ENCODE assay signal across 8 cellular contexts in genomic region chr4:88792268-88792781, GRCh38.
DNase-seq lines count a peak whose midpoint lies in the region; ATAC-seq and TF ChIP-seq lines count a peak whose summit lies in the region.

No MANE protein-coding gene starts in this region.

- H3K4me1 ChIP-seq in KMS-11 (ENCODE audit: low read depth, poor library complexity, severe bottlenecking): peaks cover 44% of the 10 kb centered on the region
- H3K4me1 ChIP-seq in MM.1S (ENCODE audit: low read length): no peaks in the 10 kb centered on the region

- no peaks in the 10 kb centered on the region for H3K79me2 ChIP-seq in KMS-11 (ENCODE audit: insufficient read depth, low read depth)
- H3K79me2 ChIP-seq in MM.1S (ENCODE audit: low read length): no peaks in the 10 kb centered on the region

- no peak overlapping the region for H3K4me3 ChIP-seq in KMS-11 (IDR thresholded peaks at IDR 0.05; ENCODE audit: insufficient read depth, low read depth, low read length)
- no peak overlapping the region for H3K4me3 ChIP-seq in fibroblast of mammary gland (ENCODE audit: control insufficient read depth, low read depth, low read length)
- H3K4me3 ChIP-seq in MM.1S (ENCODE audit: low read length): no peak overlapping the region
- no peak overlapping the region for H3K4me3 ChIP-seq in WERI-Rb-1 (ENCODE audit: low read depth, low read length)

- H3K27ac ChIP-seq in KMS-11 (peak overlapping the region; percentile 53; the same call in 1 of the 2 replicates), substantia nigra (ENCODE audit: low read depth, low read length, poor library complexity, severe bottlenecking) (peak overlapping the region; percentile 44), MM.1S (ENCODE audit: low read length) (no peak overlapping the region), WERI-Rb-1 (no peak overlapping the region)

- H3K9me2 ChIP-seq in MM.1S (replicated peaks; ENCODE audit: insufficient read depth, low read length): no peaks in the 10 kb centered on the region

- H3K4me2 ChIP-seq in KMS-11 (peak overlapping the region; percentile 17; the same call in 1 of the 2 replicates), MM.1S (ENCODE audit: low read depth, low read length) (no peak overlapping the region)

- peak; percentile 78 for ATAC-seq in GM21737 (IDR thresholded peaks at IDR 0.05; ENCODE audit: unreplicated experiment)

- no peaks in the 10 kb centered on the region for H4K20me1 ChIP-seq in KMS-11 (ENCODE audit: insufficient read depth)
- no peaks in the 10 kb centered on the region for H4K20me1 ChIP-seq in MM.1S (ENCODE audit: insufficient read depth, low read length)

- no peak overlapping the region for H2AFZ ChIP-seq in KMS-11 (ENCODE audit: low read depth)
- no peak overlapping the region for H2AFZ ChIP-seq in MM.1S (ENCODE audit: low read length)

- TF ChIP-seq CTCF in KMS-11 (conservative IDR thresholded peaks at IDR 0.05; ENCODE audit: low read depth, low read length): no peak
- no peak for TF ChIP-seq CTCF in fibroblast of mammary gland (conservative IDR thresholded peaks at IDR 0.05; ENCODE audit: control insufficient read depth, insufficient read depth, low read depth, low read length)
- TF ChIP-seq CTCF in MM.1S (IDR thresholded peaks at IDR 0.05; ENCODE audit: low read length): no peak
- no peak for TF ChIP-seq CTCF in WERI-Rb-1 (IDR thresholded peaks at IDR 0.05; ENCODE audit: low read depth, low read length)

- H3K27me3 ChIP-seq in KMS-11 (ENCODE audit: insufficient read depth, low read depth) (no peaks in the 10 kb centered on the region), MM.1S (replicated peaks; ENCODE audit: insufficient read depth, low read length) (no peaks in the 10 kb centered on the region), WERI-Rb-1 (ENCODE audit: insufficient read depth, low read depth, severe bottlenecking) (no peaks in the 10 kb centered on the region)

- H3F3A ChIP-seq in MM.1S (ENCODE audit: insufficient read depth, low read length): no peaks in the 10 kb centered on the region

- DNase-seq in GM03348 (ENCODE audit: low spot score) (peak; percentile 58), fibroblast of mammary gland (ENCODE audit: low read depth) (peak; percentile 85), substantia nigra (lab: John Stamatoyannopoulos, UW) (peak in 1 of 49 donors; percentile 8), MM.1S (no peak), WERI-Rb-1 (no peak)
- no peak for DNase-seq in stimulated activated CD4-positive, alpha-beta T cell treated with anti-CD3 and anti-CD28 coated beads, Interleukin-4, amount 100 ng/mL, for 1 hour

- H3K36me3 ChIP-seq in KMS-11 (ENCODE audit: insufficient read depth) (no peaks in the 10 kb centered on the region), MM.1S (replicated peaks; ENCODE audit: insufficient read depth, low read length) (no peaks in the 10 kb centered on the region), WERI-Rb-1 (no peaks in the 10 kb centered on the region)

- peak overlapping the region; percentile 5; the same call in 1 of the 2 replicates for H3K9ac ChIP-seq in KMS-11
- H3K9ac ChIP-seq in MM.1S (ENCODE audit: low read length): no peak overlapping the region

- H3K9me3 ChIP-seq in MM.1S (replicated peaks; ENCODE audit: insufficient read depth, low read length) (no peaks in the 10 kb centered on the region), WERI-Rb-1 (ENCODE audit: severe bottlenecking) (no peaks in the 10 kb centered on the region)

Comparison
In these comparisons a context has a peak if more than half of its experiments do, and no peak if none do; other contexts are left out.
1. DNase-seq: peak in GM03348 (single experiment) and fibroblast of mammary gland (single experiment); none in stimulated activated CD4-positive, alpha-beta T cell treated with anti-CD3 and anti-CD28 coated beads, Interleukin-4, amount 100 ng/mL, for 1 hour (single experiment), MM.1S (single experiment) and WERI-Rb-1 (single experiment).
2. H3K27ac ChIP-seq: peak in KMS-11 (single experiment) and substantia nigra (single experiment); none in MM.1S (single experiment) and WERI-Rb-1 (single experiment).